31 cellular contexts compared by ENCODE assay signal in genomic region chr1:90190523-90190922, GRCh38.
"Had no signal": no experiment of that assay in that cellular context is flagged by ENCODE, and none has a peak within 500 bp of the region (broad histone marks: within the 10 kb centered on the region; RNA-seq: fewer than 3 reads in every experiment).

No MANE protein-coding gene starts in this region.

- H3K9me3 ChIP-seq: adrenal gland, body of pancreas, breast epithelium had no signal

- ATAC-seq: activated CD8-positive, alpha-beta T cell treated with anti-CD3 and anti-CD28 coated beads for 36 hours; activated naive CD4-positive, alpha-beta T cell treated with anti-CD3 and anti-CD28 coated beads, Interleukin-2, amount 50 U/mL, for 72 hours; activated T-cell treated with anti-CD3 and anti-CD28 coated beads, Interleukin-2, amount 50 U/mL, for 4 hours; activated T-cell treated with anti-CD3 and anti-CD28 coated beads, Interleukin-2, amount 50 U/mL, for 72 hours; activated T-helper 17 cell treated with anti-CD3 and anti-CD28 coated beads, Interleukin-2, amount 50 U/mL, for 72 hours; body of pancreas had no signal

- DNase-seq: activated B cell treated with CpG ODN at 0.5 μM for 24 hours; activated CD4-positive, alpha-beta memory T cell treated with anti-CD3 and anti-CD28 coated beads for 36 hours; activated CD4-positive, alpha-beta T cell treated with anti-CD3 and anti-CD28 coated beads for 4 hours; activated CD4-positive, alpha-beta T cell treated with anti-CD3 and anti-CD28 coated beads, Interleukin-2, amount 10 ng/mL, durations not matched to agents 24 days and 14 days; activated CD4-positive, alpha-beta T cell treated with anti-CD3 and anti-CD28 coated beads, Interleukin-2, amount 50 U/mL, for 1 hour; activated CD4-positive, alpha-beta T cell treated with anti-CD3 and anti-CD28 coated beads, Interleukin-2, amount 50 U/mL, for 4 hours; activated CD4-positive, CD25-positive, alpha-beta regulatory T cell treated with anti-CD3 and anti-CD28 coated beads, Interleukin-2, amount 50 U/mL, for 72 hours; activated CD8-positive, alpha-beta memory T cell treated with anti-CD3 and anti-CD28 coated beads, Interleukin-2, amount 50 U/mL, for 4 hours; activated CD8-positive, alpha-beta T cell treated with anti-CD3 and anti-CD28 coated beads for 36 hours; activated effector memory CD4-positive, alpha-beta T cell treated with anti-CD3 and anti-CD28 coated beads, Interleukin-2, amount 50 U/mL, for 16 hours; activated gamma-delta T cell treated with Interleukin-2 at 50 U/mL for 16 hours; activated naive CD4-positive, alpha-beta T cell; activated naive CD4-positive, alpha-beta T cell treated with anti-CD3 and anti-CD28 coated beads for 36 hours; activated naive CD4-positive, alpha-beta T cell treated with anti-CD3 and anti-CD28 coated beads, Interleukin-2, amount 50 U/mL, for 16 hours; activated naive CD8-positive, alpha-beta T cell treated with anti-CD3 and anti-CD28 coated beads for 36 hours; activated T-cell treated with anti-CD3 and anti-CD28 coated beads for 4 hours; activated T-cell treated with anti-CD3 and anti-CD28 coated beads, Interleukin-2, amount 50 U/mL, for 1 hour; activated T-cell treated with anti-CD3 and anti-CD28 coated beads, Interleukin-2, amount 50 U/mL, for 4 hours; activated T-cell treated with anti-CD3 and anti-CD28 coated beads, Interleukin-2, amount 50 U/mL, for 72 hours; adrenal gland; amniotic stem cell; aorta; body of pancreas; brain microvascular endothelial cell; T-helper 1 cell; T-helper 2 cell; T-helper 9 cell had no signal

- H3K27ac ChIP-seq: adrenal gland, body of pancreas, brain microvascular endothelial cell, breast epithelium, VCaP had no signal

- H3K4me1 ChIP-seq: adrenal gland, body of pancreas, breast epithelium had no signal

- H3K27me3 ChIP-seq: adrenal gland, body of pancreas, brain microvascular endothelial cell, breast epithelium had no signal

- H3K4me3 ChIP-seq: adrenal gland, body of pancreas, breast epithelium had no signal

- H3K36me3 ChIP-seq: adrenal gland, brain microvascular endothelial cell, breast epithelium had no signal
